In the genomic region with DNA sequence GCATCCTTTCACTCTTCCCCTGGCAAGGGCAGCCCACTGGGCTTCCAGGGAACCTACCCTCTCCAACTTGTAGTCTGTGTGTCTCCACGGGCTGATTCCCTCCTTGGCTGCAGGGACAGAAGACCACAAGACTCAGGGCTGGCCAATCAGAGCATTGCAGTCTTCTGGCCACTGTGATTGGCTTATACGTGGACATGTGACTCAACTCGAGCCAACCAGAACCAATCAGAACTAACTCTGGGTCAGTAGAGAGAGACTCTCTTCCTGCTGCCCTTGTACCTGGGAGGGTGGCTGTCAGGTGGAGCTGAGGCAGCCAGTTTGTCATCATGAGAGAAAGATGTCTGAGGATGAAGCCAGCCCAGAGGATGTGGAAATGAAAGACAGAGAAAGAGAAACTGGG, we compare ENCODE assay signal across 14 cellular contexts.
DNase-seq lines count a peak whose midpoint lies in the region; ATAC-seq and TF ChIP-seq lines count a peak whose summit lies in the region.
"Had no signal": no experiment of that assay in that cellular context is flagged by ENCODE, and none has a peak within 500 bp of the region (broad histone marks: within the 10 kb centered on the region; RNA-seq: fewer than 3 reads in every experiment).

No MANE protein-coding gene starts in this region.

- POLR2A ChIA-PET in OCI-LY7 (lab: Charles Lee), result no interaction called here

- no peak for TF ChIP-seq POLR2A in gastrocnemius medialis (IDR thresholded peaks at IDR 0.05)

- H2BK120ac ChIP-seq in mesenchymal stem cell (ENCODE audit: low read depth, low read length), result no peak overlapping the region

- H3K79me2 ChIP-seq in OCI-LY7 (ENCODE audit: insufficient read depth, low read depth, low read length), result no peaks in the 10 kb centered on the region

- H3K27me3 ChIP-seq in H7 (ENCODE audit: control insufficient read depth, insufficient read depth, low read length) (no peaks in the 10 kb centered on the region; the same call in 1 of the 2 replicates), gastrocnemius medialis (no peaks in the 10 kb centered on the region), mesenchymal stem cell (ENCODE audit: control insufficient read depth in 1 of 2, insufficient read depth in 1 of 2, low read length in 2 of 2) (peaks cover 0 to 3% of the 10 kb centered on the region in 2 experiments)

- no peak overlapping the region for H2BK12ac ChIP-seq in mesenchymal stem cell (ENCODE audit: low read length in 2 of 2)

- H3K79me1 ChIP-seq in mesenchymal stem cell (replicated peaks; ENCODE audit: low read length, poor library complexity, severe bottlenecking), result no peaks in the 10 kb centered on the region

- H3K4me2 ChIP-seq in OCI-LY7 (ENCODE audit: low read length) (no peak overlapping the region), mesenchymal stem cell (ENCODE audit: low read length, poor library complexity, severe bottlenecking) (no peak overlapping the region)

- no TSS peak for BruUV-seq in OCI-LY7 (replicated peaks; lab: Mats Ljungman, UMichigan)

- H4K91ac ChIP-seq in mesenchymal stem cell (ENCODE audit: low read length), result no peak overlapping the region

- H2AFZ ChIP-seq in OCI-LY7 (ENCODE audit: low read length) (0 out of 2 replicates have a peak overlapping the region, but pooled peaks have one; percentile 35), mesenchymal stem cell (ENCODE audit: low read depth, low read length) (no peak overlapping the region)

- no peak overlapping the region for H3K4ac ChIP-seq in mesenchymal stem cell (ENCODE audit: low read depth in 1 of 2, low read length in 2 of 2)

- TF ChIP-seq CTCF in OCI-LY7 (conservative IDR thresholded peaks at IDR 0.05; ENCODE audit: low read length), result no peak
- TF ChIP-seq CTCF in gastrocnemius medialis (IDR thresholded peaks at IDR 0.05 in 4 of 5, conservative IDR thresholded peaks at IDR 0.05 in 1 of 5), result no peak

- in situ Hi-C loops in gastrocnemius medialis (cut with MboI; ENCODE audit: low sequenced_read_pairs in 4 of 4), result no loop called here

- DNase-seq in H7 (peak; percentile 62), OCI-LY7 (ENCODE audit: low spot score) (peak; percentile 1), hepatic stellate cell (ENCODE audit: low spot score) (peak; percentile 42), gastrocnemius medialis (no peak), LoVo (ENCODE audit: low spot score) (no peak), mesenchymal stem cell (no peak), iPS-NIHi11 (ENCODE audit: low spot score) (no peak), SIG-M5 treated with dmso at 0.1 percent for 504 hours (lab: John Stamatoyannopoulos, UW; ENCODE audit: unreplicated experiment) (no peak)
- DNase-seq: cortex of kidney; NCI-H1930; NCI-H774; stimulated activated CD4-positive, alpha-beta T cell treated with anti-CD3 and anti-CD28 coated beads, Interleukin-2, amount 100 ng/mL, for 48 hours had no signal

- 85% methylated on average over 3 of the region's 3 CpGs for whole genome bisulfite sequencing in mesenchymal stem cell

- H3K27ac ChIP-seq in OCI-LY7 (ENCODE audit: low read depth, low read length, poor library complexity, severe bottlenecking) (no peak overlapping the region), gastrocnemius medialis (peak overlapping the region; percentile 84 to 92 (median 90)), mesenchymal stem cell (ENCODE audit: low read length, poor library complexity, severe bottlenecking) (no peak overlapping the region)
- H3K27ac ChIP-seq: SK-N-MC, VCaP had no signal

- no peak overlapping the region for H2BK15ac ChIP-seq in mesenchymal stem cell (ENCODE audit: low read depth, poor library complexity, severe bottlenecking)

- CTCF ChIA-PET in OCI-LY7 (lab: Charles Lee; ENCODE audit: unreplicated experiment), result no interaction called here

- H3K14ac ChIP-seq in mesenchymal stem cell (ENCODE audit: low read length in 2 of 2), result no peak overlapping the region

- H3K4me3 ChIP-seq in H7 (ENCODE audit: insufficient read depth, low read depth, low read length) (no peak overlapping the region), OCI-LY7 (ENCODE audit: low read depth, low read length, poor library complexity, severe bottlenecking) (no peak overlapping the region), gastrocnemius medialis (no peak overlapping the region), mesenchymal stem cell (ENCODE audit: insufficient read depth in 1 of 2, low read depth in 1 of 2, low read length in 2 of 2) (no peak overlapping the region)
- H3K4me3 ChIP-seq: SK-N-MC had no signal

- H3K9me3 ChIP-seq in OCI-LY7 (ENCODE audit: low read length) (no peaks in the 10 kb centered on the region), gastrocnemius medialis (no peaks in the 10 kb centered on the region), mesenchymal stem cell (ENCODE audit: control insufficient read depth, low read length) (no peaks in the 10 kb centered on the region)

- H3K9me2 ChIP-seq in OCI-LY7 (ENCODE audit: insufficient read depth, low read length), result no peaks in the 10 kb centered on the region

- H3K4me1 ChIP-seq in OCI-LY7 (ENCODE audit: insufficient read depth, low read length, poor library complexity, severe bottlenecking) (no peaks in the 10 kb centered on the region), gastrocnemius medialis (peaks cover 43 to 53% of the 10 kb centered on the region in 2 donors), mesenchymal stem cell (ENCODE audit: control insufficient read depth, insufficient read depth, low read depth, low read length) (peaks cover 40% of the 10 kb centered on the region)

- no peak overlapping the region for H4K8ac ChIP-seq in mesenchymal stem cell (ENCODE audit: low read length)

- H2AK5ac ChIP-seq in mesenchymal stem cell (ENCODE audit: low read length, severe bottlenecking), result no peak overlapping the region

- intact Hi-C loops in OCI-LY7 (cut with micrococcal nuclease; ENCODE audit: unreplicated experiment) (no loop called here), gastrocnemius medialis (cut with DNase I; ENCODE audit: low total_unique reads) (no loop called here)

- ATAC-seq in gastrocnemius medialis, result no peak

- H2BK5ac ChIP-seq in mesenchymal stem cell (ENCODE audit: low read depth, low read length, poor library complexity, severe bottlenecking), result no peak overlapping the region

- no peak overlapping the region for H3K18ac ChIP-seq in mesenchymal stem cell (ENCODE audit: low read depth in 1 of 2, low read length in 2 of 2)

- no peaks in the 10 kb centered on the region for H4K20me1 ChIP-seq in OCI-LY7 (ENCODE audit: insufficient read depth, low read length)

- H3K23ac ChIP-seq in mesenchymal stem cell (ENCODE audit: low read length in 2 of 2), result no peak overlapping the region

- no peak overlapping the region for H3K9ac ChIP-seq in mesenchymal stem cell (ENCODE audit: low read length)

- H3K36me3 ChIP-seq in H7 (replicated peaks; ENCODE audit: control insufficient read depth, insufficient read depth, low read length), result no peaks in the 10 kb centered on the region
- H3K36me3 ChIP-seq in OCI-LY7 (ENCODE audit: insufficient read depth, low read length), result no peaks in the 10 kb centered on the region
- no peaks in the 10 kb centered on the region for H3K36me3 ChIP-seq in gastrocnemius medialis
- H3K36me3 ChIP-seq in mesenchymal stem cell (ENCODE audit: control insufficient read depth in 1 of 2, insufficient read depth in 2 of 2, low read depth in 1 of 2, low read length in 2 of 2), result no peaks in the 10 kb centered on the region

Comparison
In these comparisons a context has a peak if more than half of its experiments do, and no peak if none do; other contexts are left out.
1. DNase-seq: peak in H7 (single experiment), OCI-LY7 (single experiment) and hepatic stellate cell (single experiment); none in gastrocnemius medialis (0 of 2), LoVo (single experiment), mesenchymal stem cell (single experiment), iPS-NIHi11 (single experiment) and SIG-M5 treated with dmso at 0.1 percent for 504 hours (single experiment).
2. H3K27ac ChIP-seq: peak in gastrocnemius medialis (4 of 4); none in OCI-LY7 (single experiment) and mesenchymal stem cell (single experiment).